In the genomic region with DNA sequence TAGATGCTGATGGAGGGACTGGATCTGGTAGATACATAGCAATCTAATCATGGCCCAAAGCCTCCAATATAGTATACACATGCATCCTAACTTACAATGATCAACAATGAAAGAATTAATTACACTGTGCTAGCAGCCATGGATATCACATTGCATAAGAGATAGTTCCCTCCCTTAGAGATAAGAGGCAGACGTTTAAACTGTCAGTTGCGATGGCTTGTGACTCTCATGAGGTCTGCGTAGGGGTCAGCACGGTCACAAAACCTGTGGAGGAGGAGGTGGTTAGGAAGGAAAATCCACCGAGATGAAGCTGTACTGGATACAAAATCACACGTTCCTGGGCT, we compare ENCODE assay signal across 1 cellular context.
TF ChIP-seq lines count a peak whose summit lies in the region.

No MANE protein-coding gene starts in this region.

TF ChIP-seq in K562, 482 proteins besides CTCF, POLR2A, EP300 and RAD21 (continued from another document and continues in another):
- TF ChIP-seq NR0B1 (IDR thresholded peaks at IDR 0.05; ENCODE audit: partially characterized antibody) (no peak), ZNF76 (CRISPR knock-in tag; IDR thresholded peaks at IDR 0.05; ENCODE audit: borderline replicate concordance) (no peak), THRB (CRISPR knock-in tag; conservative IDR thresholded peaks at IDR 0.05) (no peak), CXXC5 (CRISPR knock-in tag; IDR thresholded peaks at IDR 0.05) (peak; percentile 29; the same call in 1 of the 2 replicates), SREBF1 (IDR thresholded peaks at IDR 0.05; ENCODE audit: borderline replicate concordance, low read depth, low read length) (no peak), ETV5 (CRISPR knock-in tag; IDR thresholded peaks at IDR 0.05; ENCODE audit: low read depth) (no peak), KDM2B (CRISPR knock-in tag; IDR thresholded peaks at IDR 0.05) (no peak), ZFP1 (CRISPR knock-in tag; IDR thresholded peaks at IDR 0.05) (no peak), CREB1 (IDR thresholded peaks at IDR 0.05) (no peak), CREB1 (CRISPR knock-in tag; IDR thresholded peaks at IDR 0.05) (0 out of 2 replicates have a peak, but pooled peaks have one; percentile 19), ZNF174 (CRISPR knock-in tag; IDR thresholded peaks at IDR 0.05) (no peak), BHLHE40 (IDR thresholded peaks at IDR 0.05; ENCODE audit: low read length) (peak; percentile 62; the same call in 1 of the 2 replicates), TBL1XR1 (IDR thresholded peaks at IDR 0.05; ENCODE audit: low read length in 2 of 2) (peak in 1 of 2 experiments; percentile 65; a peak in 2 of 4 replicates), ZNF134 (CRISPR knock-in tag; conservative IDR thresholded peaks at IDR 0.05) (no peak), HDAC1 (IDR thresholded peaks at IDR 0.05) (peak in 1 of 2 experiments; percentile 43; a peak in 1 of 4 replicates), SUPT5H (IDR thresholded peaks at IDR 0.05) (no peak), ZFP91 (CRISPR knock-in tag; IDR thresholded peaks at IDR 0.05) (no peak), NRF1 (conservative IDR thresholded peaks at IDR 0.05 in 1 of 2, IDR thresholded peaks at IDR 0.05 in 1 of 2) (peak in 1 of 2 experiments; percentile 9; a peak in 2 of 4 replicates), STAT6 (CRISPR knock-in tag; IDR thresholded peaks at IDR 0.05) (no peak), FOXP1 (CRISPR knock-in tag; IDR thresholded peaks at IDR 0.05) (no peak), ETV6 (IDR thresholded peaks at IDR 0.05; ENCODE audit: borderline replicate concordance in 1 of 2, low read depth in 2 of 2, low read length in 1 of 2) (no peak), ETV6 (CRISPR knock-in tag; IDR thresholded peaks at IDR 0.05; ENCODE audit: borderline replicate concordance) (no peak), POLR2G (IDR thresholded peaks at IDR 0.05; ENCODE audit: low read depth, low read length) (no peak), RUNX1 (IDR thresholded peaks at IDR 0.05; ENCODE audit: low read depth) (no peak), ZNF121 (CRISPR knock-in tag; conservative IDR thresholded peaks at IDR 0.05) (no peak), MAFK (IDR thresholded peaks at IDR 0.05; ENCODE audit: low read length) (no peak), CHD4 (IDR thresholded peaks at IDR 0.05; ENCODE audit: insufficient read depth, insufficient replicate concordance, low read depth, low read length, poor library complexity, severe bottlenecking) (no peak), ZKSCAN3 (CRISPR knock-in tag; IDR thresholded peaks at IDR 0.05) (no peak), FOXJ2 (tag; IDR thresholded peaks at IDR 0.05) (no peak), ESRRA (IDR thresholded peaks at IDR 0.05; ENCODE audit: borderline replicate concordance, low read depth) (peak; percentile 62), SRSF9 (IDR thresholded peaks at IDR 0.05; ENCODE audit: borderline replicate concordance, low read depth, low read length) (no peak), RBM17 (IDR thresholded peaks at IDR 0.05; ENCODE audit: borderline replicate concordance, low read depth, low read length) (no peak), KLF16 (IDR thresholded peaks at IDR 0.05) (peak; percentile 32; the same call in 1 of the 2 replicates), TEAD2 (tag; IDR thresholded peaks at IDR 0.05) (no peak), SMARCB1 (IDR thresholded peaks at IDR 0.05; ENCODE audit: insufficient read length, low read depth) (no peak), PCBP1 (IDR thresholded peaks at IDR 0.05; ENCODE audit: low read depth, low read length, poor library complexity, severe bottlenecking) (no peak), PREB (CRISPR knock-in tag; IDR thresholded peaks at IDR 0.05) (no peak), ARID4B (CRISPR knock-in tag; IDR thresholded peaks at IDR 0.05) (no peak), ELF4 (CRISPR knock-in tag; IDR thresholded peaks at IDR 0.05) (no peak), ZNF133 (CRISPR knock-in tag; IDR thresholded peaks at IDR 0.05) (no peak), POLR3A (IDR thresholded peaks at IDR 0.05; ENCODE audit: borderline replicate concordance, extremely low read depth, insufficient read depth, insufficient read length) (no peak), NFYB (IDR thresholded peaks at IDR 0.05; ENCODE audit: extremely low read depth, insufficient read length) (no peak), GABPA (tag; conservative IDR thresholded peaks at IDR 0.05; ENCODE audit: low read depth) (no peak), MYC (IDR thresholded peaks at IDR 0.05; ENCODE audit: low read depth, low read length) (0 out of 2 replicates have a peak, but pooled peaks have one; percentile 30), MYC (CRISPR knock-in tag; IDR thresholded peaks at IDR 0.05; ENCODE audit: borderline replicate concordance, low read depth) (no peak), ZNF239 (CRISPR knock-in tag; IDR thresholded peaks at IDR 0.05) (no peak), CCAR2 (IDR thresholded peaks at IDR 0.05; ENCODE audit: low read depth, low read length) (no peak)
- TF ChIP-seq, protein P1, sequence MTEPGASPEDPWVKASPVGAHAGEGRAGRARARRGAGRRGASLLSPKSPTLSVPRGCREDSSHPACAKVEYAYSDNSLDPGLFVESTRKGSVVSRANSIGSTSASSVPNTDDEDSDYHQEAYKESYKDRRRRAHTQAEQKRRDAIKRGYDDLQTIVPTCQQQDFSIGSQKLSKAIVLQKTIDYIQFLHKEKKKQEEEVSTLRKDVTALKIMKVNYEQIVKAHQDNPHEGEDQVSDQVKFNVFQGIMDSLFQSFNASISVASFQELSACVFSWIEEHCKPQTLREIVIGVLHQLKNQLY (CRISPR knock-in tag; conservative IDR thresholded peaks at IDR 0.05) = no peak
- TF ChIP-seq, protein P2, sequence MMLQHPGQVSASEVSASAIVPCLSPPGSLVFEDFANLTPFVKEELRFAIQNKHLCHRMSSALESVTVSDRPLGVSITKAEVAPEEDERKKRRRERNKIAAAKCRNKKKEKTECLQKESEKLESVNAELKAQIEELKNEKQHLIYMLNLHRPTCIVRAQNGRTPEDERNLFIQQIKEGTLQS (IDR thresholded peaks at IDR 0.05) = peak; percentile 29; the same call in 1 of the 2 replicates
- TF ChIP-seq, protein P2 (CRISPR knock-in tag; conservative IDR thresholded peaks at IDR 0.05) = no peak
- TF ChIP-seq, protein P3, sequence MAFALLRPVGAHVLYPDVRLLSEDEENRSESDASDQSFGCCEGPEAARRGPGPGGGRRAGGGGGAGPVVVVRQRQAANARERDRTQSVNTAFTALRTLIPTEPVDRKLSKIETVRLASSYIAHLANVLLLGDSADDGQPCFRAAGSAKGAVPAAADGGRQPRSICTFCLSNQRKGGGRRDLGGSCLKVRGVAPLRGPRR (CRISPR knock-in tag; IDR thresholded peaks at IDR 0.05) = no peak
- TF ChIP-seq, protein P4, sequence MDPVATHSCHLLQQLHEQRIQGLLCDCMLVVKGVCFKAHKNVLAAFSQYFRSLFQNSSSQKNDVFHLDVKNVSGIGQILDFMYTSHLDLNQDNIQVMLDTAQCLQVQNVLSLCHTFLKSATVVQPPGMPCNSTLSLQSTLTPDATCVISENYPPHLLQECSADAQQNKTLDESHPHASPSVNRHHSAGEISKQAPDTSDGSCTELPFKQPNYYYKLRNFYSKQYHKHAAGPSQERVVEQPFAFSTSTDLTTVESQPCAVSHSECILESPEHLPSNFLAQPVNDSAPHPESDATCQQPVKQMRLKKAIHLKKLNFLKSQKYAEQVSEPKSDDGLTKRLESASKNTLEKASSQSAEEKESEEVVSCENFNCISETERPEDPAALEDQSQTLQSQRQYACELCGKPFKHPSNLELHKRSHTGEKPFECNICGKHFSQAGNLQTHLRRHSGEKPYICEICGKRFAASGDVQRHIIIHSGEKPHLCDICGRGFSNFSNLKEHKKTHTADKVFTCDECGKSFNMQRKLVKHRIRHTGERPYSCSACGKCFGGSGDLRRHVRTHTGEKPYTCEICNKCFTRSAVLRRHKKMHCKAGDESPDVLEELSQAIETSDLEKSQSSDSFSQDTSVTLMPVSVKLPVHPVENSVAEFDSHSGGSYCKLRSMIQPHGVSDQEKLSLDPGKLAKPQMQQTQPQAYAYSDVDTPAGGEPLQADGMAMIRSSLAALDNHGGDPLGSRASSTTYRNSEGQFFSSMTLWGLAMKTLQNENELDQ (CRISPR knock-in tag; IDR thresholded peaks at IDR 0.05; ENCODE audit: borderline replicate concordance) = no peak
